Comparison of ENCODE assay signal across 8 cellular contexts in the genomic region with DNA sequence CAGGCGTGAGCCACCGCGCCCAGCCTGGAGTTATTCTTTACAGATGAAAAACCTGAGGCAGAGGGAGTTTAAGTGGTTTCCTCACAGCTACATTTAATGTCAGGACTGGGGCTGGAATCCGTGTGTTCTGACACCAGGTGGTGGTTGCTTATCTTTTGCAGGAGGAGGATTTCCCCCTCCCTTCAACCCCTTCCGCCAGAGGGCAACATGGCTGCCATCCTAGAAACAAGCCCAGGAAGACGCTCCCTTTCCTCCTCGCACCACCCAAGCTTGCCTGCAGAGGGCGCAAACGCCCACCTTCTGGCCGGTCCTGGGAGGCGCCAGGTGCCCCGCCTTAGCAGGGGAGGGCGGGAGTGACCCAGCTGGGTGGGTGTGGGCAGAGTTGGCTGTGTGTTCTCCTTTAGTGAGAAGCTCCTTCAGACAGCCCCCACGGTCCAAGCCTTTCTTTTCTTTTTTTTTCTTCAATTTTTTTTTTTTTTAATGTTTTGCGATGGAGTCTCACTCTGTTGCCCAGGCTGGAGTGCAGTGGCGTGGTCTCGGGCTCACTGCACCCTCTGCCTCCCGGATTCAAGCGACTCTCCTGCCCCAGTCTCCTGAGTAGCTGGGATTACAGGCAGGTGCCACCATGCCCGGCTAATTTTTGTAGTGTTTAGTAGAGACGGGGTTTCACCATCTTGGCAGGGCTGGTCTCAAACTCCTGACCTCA. TPM values are rescaled to one million over a fixed set of nuclear protein-coding genes. Genes with fewer than 3 reads are reported as not detected.
DNase-seq lines count a peak whose midpoint lies in the region; ATAC-seq, FAIRE-seq and TF ChIP-seq lines count a peak whose summit lies in the region.

No MANE protein-coding gene starts in this region.

- H3K79me2 ChIP-seq in keratinocyte (ENCODE audit: control insufficient read depth, insufficient read depth, low read length) = no peaks in the 10 kb centered on the region

- H3K27ac ChIP-seq in keratinocyte (ENCODE audit: control insufficient read depth, insufficient read depth, low read length) = no peak overlapping the region

- no peaks in the 10 kb centered on the region for H3K9me1 ChIP-seq in keratinocyte (ENCODE audit: control insufficient read depth, extremely low read depth, insufficient read depth, low read length)

- peak overlapping the region; percentile 39 for H3K4me2 ChIP-seq in keratinocyte (ENCODE audit: control insufficient read depth, extremely low read depth, insufficient read depth, low read depth, low read length)

- H3K4me1 ChIP-seq in keratinocyte (ENCODE audit: control insufficient read depth, extremely low read depth, insufficient read depth, low read length) = no peaks in the 10 kb centered on the region

- H4K20me1 ChIP-seq in keratinocyte (ENCODE audit: control insufficient read depth, extremely low read depth, insufficient read depth, low read length) = no peaks in the 10 kb centered on the region

- H3K36me3 ChIP-seq in GM06990 (ENCODE audit: control insufficient read depth, insufficient read depth, low read length) (no peaks in the 10 kb centered on the region), keratinocyte (ENCODE audit: control insufficient read depth in 2 of 2, extremely low read depth in 1 of 2, insufficient read depth in 2 of 2, low read length in 2 of 2) (no peaks in the 10 kb centered on the region)

- DNase-seq in GM06990 (ENCODE audit: extremely low read depth, insufficient read length) (peak; percentile 85), NCI-H510A (lab: John Stamatoyannopoulos, UW) (peak; percentile 62), cardiac fibroblast (ENCODE audit: low read depth in 2 of 2) (peak; percentile 84 to 86), keratinocyte (ENCODE audit: low read depth, low spot score) (peak; percentile 56)
- DNase-seq in activated CD4-positive, CD25-positive, alpha-beta regulatory T cell (lab: John Stamatoyannopoulos, UW) = peak; percentile 77 to 89 (median 80)
- DNase-seq in stimulated activated CD4-positive, alpha-beta T cell treated with anti-CD3 and anti-CD28 coated beads, Interleukin-1b, Interleukin-23, amount 100 ng/mL, for 1 hour (ENCODE audit: low read depth in 2 of 2) = peak; percentile 81 to 87

- TF ChIP-seq CTCF in GM06990 (IDR thresholded peaks at IDR 0.05; ENCODE audit: insufficient read depth, low read length, poor library complexity, severe bottlenecking) (peak; percentile 95), cardiac fibroblast (IDR thresholded peaks at IDR 0.05; ENCODE audit: low read depth, low read length) (peak; percentile 87), keratinocyte (optimal IDR thresholded peaks at IDR 0.05 in 1 of 3, IDR thresholded peaks at IDR 0.05 in 1 of 3, conservative IDR thresholded peaks at IDR 0.05 in 1 of 3; ENCODE audit: extremely low read depth in 1 of 3, insufficient read depth in 2 of 3, low read length in 3 of 3) (peak; percentile 79 to 94 (median 92))

- H3K27me3 ChIP-seq in GM06990 (replicated peaks; ENCODE audit: control insufficient read depth, insufficient read depth, low read length) (no peaks in the 10 kb centered on the region; the same call in 1 of the 2 replicates), keratinocyte (ENCODE audit: control insufficient read depth, extremely low read depth, insufficient read depth, low read length) (no peaks in the 10 kb centered on the region)

- dilution Hi-C loops in keratinocyte (cut with MboI; ENCODE audit: extremely low pct_ligation_motif_present, low sequenced_read_pairs) = no loop called here

- no peak overlapping the region for H3K4me3 ChIP-seq in GM06990 (replicated peaks; ENCODE audit: low read depth, low read length)
- H3K4me3 ChIP-seq in cardiac fibroblast (replicated peaks in 1 of 2; ENCODE audit: low read depth in 2 of 2, low read length in 2 of 2) = peak overlapping the region in 1 of 2 donors; percentile 2
- no peak overlapping the region for H3K4me3 ChIP-seq in keratinocyte (ENCODE audit: control insufficient read depth in 2 of 3, extremely low read depth in 1 of 3, insufficient read depth in 2 of 3, low read depth in 1 of 3, low read length in 3 of 3)

- no peaks in the 10 kb centered on the region for H3K9me3 ChIP-seq in keratinocyte (ENCODE audit: control insufficient read depth, low read depth, low read length)

- FAIRE-seq in keratinocyte (lab: Jason Lieb, UNC) = peak; percentile 89

- H3K9ac ChIP-seq in keratinocyte (ENCODE audit: control insufficient read depth, extremely low read depth, insufficient read depth, low read length) = no peak overlapping the region

- H2AFZ ChIP-seq in keratinocyte (ENCODE audit: control insufficient read depth, low read length) = peak overlapping the region; percentile 94

- ATAC-seq in HG03432 (IDR thresholded peaks at IDR 0.05; ENCODE audit: unreplicated experiment) (peak; percentile 77), GM21526 (IDR thresholded peaks at IDR 0.05; ENCODE audit: low FRiP score, unreplicated experiment) (no peak)

RNA-seq across cellular contexts. Expression of a gene that starts 9.9 kb away (rescaled TPM):
- polyA plus RNA-seq in keratinocyte = 11.0 to 15.9 TPM (median 13.6 TPM) in 3 replicates
- 5.2 TPM for polyA plus RNA-seq in keratinocyte (2011; ENCODE audit: low read depth)
- 11.0 and 12.0 TPM in 2 replicates for polyA plus RNA-seq in keratinocyte (2011; cell fraction: cytosol; rRNA removed)
- 36.6 and 40.7 TPM in 2 replicates for polyA plus RNA-seq in keratinocyte (2011; cell fraction: nucleus; rRNA removed)
- 13.0 and 15.2 TPM in 2 replicates for polyA plus RNA-seq in keratinocyte (2012; ENCODE audit: low replicate concordance)
- polyA minus RNA-seq in keratinocyte = 14.5 to 38.0 TPM (median 18.8 TPM) in 3 replicates
- polyA minus RNA-seq in keratinocyte (2011; cell fraction: cytosol; rRNA and poly(A)+ RNA removed) = 15.3 TPM
- polyA minus RNA-seq in keratinocyte (2011; cell fraction: nucleus; rRNA and poly(A)+ RNA removed) = 12.0 and 20.0 TPM in 2 replicates

RNA-seq across cellular contexts. Expression of a gene that starts 36.9 kb away (rescaled TPM):
- polyA plus RNA-seq in keratinocyte = 0.01 TPM in 1 of 3 replicates, not detected in the others
- not detected for polyA plus RNA-seq in keratinocyte (2011; ENCODE audit: low read depth)
- polyA plus RNA-seq in keratinocyte (2011; cell fraction: cytosol; rRNA removed) = not detected in 2 replicates
- 0.06 TPM in 1 of 2 replicates, not detected in the other for polyA plus RNA-seq in keratinocyte (2011; cell fraction: nucleus; rRNA removed)
- not detected in 2 replicates for polyA plus RNA-seq in keratinocyte (2012; ENCODE audit: low replicate concordance)
- not detected in 3 replicates for polyA minus RNA-seq in keratinocyte
- not detected for polyA minus RNA-seq in keratinocyte (2011; cell fraction: cytosol; rRNA and poly(A)+ RNA removed)
- polyA minus RNA-seq in keratinocyte (2011; cell fraction: nucleus; rRNA and poly(A)+ RNA removed) = not detected in 2 replicates
